Comparison of ENCODE assay signal across 19 cellular contexts in genomic region chr5:176652136-176652535, GRCh38. TPM values are rescaled to one million over a fixed set of nuclear protein-coding genes. Genes with fewer than 3 reads are reported as not detected.
DNase-seq lines count a peak whose midpoint lies in the region; ATAC-seq and TF ChIP-seq lines count a peak whose summit lies in the region.
"Had no signal": no experiment of that assay in that cellular context is flagged by ENCODE, and none has a peak within 500 bp of the region (broad histone marks: within the 10 kb centered on the region; RNA-seq: fewer than 3 reads in every experiment).

No MANE protein-coding gene starts in this region.

- ATAC-seq in HG02798 (IDR thresholded peaks at IDR 0.05; ENCODE audit: poor library complexity, unreplicated experiment) = no peak
- ATAC-seq: activated naive CD4-positive, alpha-beta T cell treated with anti-CD3 and anti-CD28 coated beads, Interleukin-2, amount 50 U/mL, for 72 hours; gastroesophageal sphincter; stimulated activated naive CD8-positive, alpha-beta T cell treated with anti-CD3 and anti-CD28 coated beads, Interleukin-15, Interleukin-2, amounts not matched to agents 100 U/mL and 50 U/mL, for 24 hours had no signal

- H3K56ac ChIP-seq in H9 (ENCODE audit: insufficient read length, low read depth, low read length) = no peak overlapping the region

- H3K4me2 ChIP-seq in BLaER1 (peak overlapping the region; percentile 99), H9 (ENCODE audit: insufficient read depth, insufficient read length, low read length) (no peak overlapping the region)

- H3K9me3 Mint-ChIP-seq in H9 = no peaks in the 10 kb centered on the region; a peak in 1 of 5 replicates
- H3K9me3 Mint-ChIP-seq: activated naive CD4-positive, alpha-beta T cell treated with anti-CD3 and anti-CD28 coated beads, Interleukin-2, amount 50 U/mL, for 72 hours; mesothelial cell of epicardium had no signal

- H2BK120ac ChIP-seq in H9 (ENCODE audit: low read depth, low read length, poor library complexity, severe bottlenecking) = no peak overlapping the region

- no peak overlapping the region for H2BK12ac ChIP-seq in H9 (ENCODE audit: insufficient read length, low read depth, low read length)

- DNase-seq in H9 (peak; percentile 58), adipocyte (ENCODE audit: low read depth) (peak; percentile 14), hypothalamus (lab: John Stamatoyannopoulos, UW) (peak in 28 of 51 donors; percentile 7 to 75 (median 37)), NOMO-1 (lab: John Stamatoyannopoulos, UW; ENCODE audit: unreplicated experiment in 2 of 2) (no peak), kidney tubule cell (ENCODE audit: low spot score) (no peak), middle frontal gyrus (ENCODE audit: extremely low spot score, low spot score) (no peak)
- DNase-seq: IMR-90; NCI-H1417 treated with DMSO at 0.1 percent for 48 hours; Right ventricle myocardium superior; stimulated activated naive CD8-positive, alpha-beta T cell treated with anti-CD3 and anti-CD28 coated beads, Interleukin-15, Interleukin-2, amounts not matched to agents 100 U/mL and 50 U/mL, for 24 hours had no signal

- no peak overlapping the region for H2BK20ac ChIP-seq in H9 (ENCODE audit: low read depth, low read length, poor library complexity, severe bottlenecking)

- H3K27ac ChIP-seq in BLaER1 = peak overlapping the region; percentile 81
- no peak overlapping the region for H3K27ac ChIP-seq in H9 (ENCODE audit: insufficient read length, low read depth, low read length)
- H3K27ac ChIP-seq: gastroesophageal sphincter had no signal

- H3K27me3 ChIP-seq in BLaER1 = no peaks in the 10 kb centered on the region
- no peaks in the 10 kb centered on the region for H3K27me3 ChIP-seq in H9 (ENCODE audit: insufficient read depth, low read length)
- H3K27me3 ChIP-seq in adipocyte (replicated peaks; ENCODE audit: control insufficient read depth, insufficient read depth, low read length) = no peaks in the 10 kb centered on the region
- H3K27me3 ChIP-seq: gastroesophageal sphincter had no signal

- H4K8ac ChIP-seq in H9 (replicated peaks; ENCODE audit: insufficient read length, low read depth, low read length) = no peak overlapping the region

- no peak overlapping the region for H3K18ac ChIP-seq in H9 (ENCODE audit: insufficient read length, low read depth, low read length)

- H3K27me3 Mint-ChIP-seq in H9 (ENCODE audit: low read depth) = no peaks in the 10 kb centered on the region; the same call in 1 of the 2 replicates

- TF ChIP-seq CTCF in H9 (conservative IDR thresholded peaks at IDR 0.05) = no peak

- no peak overlapping the region for H3T11ph ChIP-seq in H9 (ENCODE audit: low read length)

- H3K9me3 ChIP-seq in BLaER1 (no peaks in the 10 kb centered on the region), H9 (ENCODE audit: control insufficient read depth, low read depth, low read length) (no peaks in the 10 kb centered on the region), adipocyte (ENCODE audit: control insufficient read depth, low read length) (no peaks in the 10 kb centered on the region)
- H3K9me3 ChIP-seq: gastroesophageal sphincter, HAP-1 had no signal

- no peak overlapping the region for H2AK5ac ChIP-seq in H9 (ENCODE audit: insufficient read length, low read length)

- H3K36me3 ChIP-seq in BLaER1 (peaks cover 47% of the 10 kb centered on the region), adipocyte (ENCODE audit: control insufficient read depth, insufficient read depth, low read length, severe bottlenecking) (peaks cover 30% of the 10 kb centered on the region)
- H3K36me3 ChIP-seq: HAP-1 had no signal

- peaks cover 27 to 36% of the 10 kb centered on the region in 2 experiments for H3K4me1 Mint-ChIP-seq in H9

- no peaks in the 10 kb centered on the region; the same call in 1 of the 2 replicates for H3K79me2 ChIP-seq in H9 (ENCODE audit: insufficient read depth, low read length)

- peak overlapping the region in 1 of 3 experiments; percentile 76; a peak in 1 of 7 replicates for H3K27ac Mint-ChIP-seq in H9
- H3K27ac Mint-ChIP-seq: activated naive CD4-positive, alpha-beta T cell treated with anti-CD3 and anti-CD28 coated beads, Interleukin-2, amount 50 U/mL, for 72 hours; mesothelial cell of epicardium had no signal

- H3K4me3 ChIP-seq in BLaER1 = peak overlapping the region; percentile 83
- no peak overlapping the region for H3K4me3 ChIP-seq in adipocyte (ENCODE audit: low read length)
- H3K4me3 ChIP-seq: gastroesophageal sphincter, HAP-1 had no signal

- peaks cover 5 to 31% (median 22%) of the 10 kb centered on the region in 3 experiments; a peak in 6 of 7 replicates for H3K36me3 Mint-ChIP-seq in H9 (ENCODE audit: insufficient read depth in 1 of 3, low read depth in 3 of 3)

- H3K23me2 ChIP-seq in H9 (ENCODE audit: insufficient read length, low read depth, low read length, poor library complexity, severe bottlenecking) = peaks cover 10% of the 10 kb centered on the region

- H3K79me1 ChIP-seq in H9 (ENCODE audit: insufficient read depth, low read depth, low read length, poor library complexity, severe bottlenecking) = peaks cover 8% of the 10 kb centered on the region

- H3K4ac ChIP-seq in H9 (ENCODE audit: low read depth, low read length) = no peak overlapping the region

- peaks cover 83% of the 10 kb centered on the region for H3K4me1 ChIP-seq in BLaER1
- H3K4me1 ChIP-seq in H9 (ENCODE audit: insufficient read depth, low read length) = peaks cover 2% of the 10 kb centered on the region; the same call in 1 of the 2 replicates
- H3K4me1 ChIP-seq in adipocyte (ENCODE audit: control insufficient read depth, insufficient read depth, low read length) = peaks cover 12% of the 10 kb centered on the region

- H4K20me1 ChIP-seq in BLaER1 (peaks cover 77% of the 10 kb centered on the region), H9 (ENCODE audit: control insufficient read depth, insufficient read depth, insufficient read length) (no peaks in the 10 kb centered on the region)

- H2AFZ ChIP-seq in H9 (ENCODE audit: low read length) = no peak overlapping the region

- H4K91ac ChIP-seq in H9 (ENCODE audit: insufficient read length, low read depth, low read length) = no peak overlapping the region

- H3K14ac ChIP-seq in H9 (ENCODE audit: insufficient read depth, low read length) = no peak overlapping the region

- H2BK5ac ChIP-seq in H9 (ENCODE audit: insufficient read length, low read length) = no peak overlapping the region

- H4K5ac ChIP-seq in H9 (ENCODE audit: insufficient read length, low read depth, low read length) = no peak overlapping the region

- WGBS in H9 (ENCODE audit: extremely low coverage, insufficient read length, low lambda C conversion rate) = no CpG with 5 or more reads among the region's 8 CpGs

- H2BK15ac ChIP-seq in H9 (ENCODE audit: low read depth, low read length) = no peak overlapping the region

- H3K23ac ChIP-seq in H9 (ENCODE audit: insufficient read length, low read depth, low read length) = no peak overlapping the region

- no peak overlapping the region for H3K4me3 Mint-ChIP-seq in H9
- H3K4me3 Mint-ChIP-seq: mesothelial cell of epicardium had no signal

- peak overlapping the region; percentile 70; the same call in 1 of the 2 replicates for H3K9ac ChIP-seq in BLaER1
- no peak overlapping the region for H3K9ac ChIP-seq in H9 (ENCODE audit: extremely low read depth, insufficient read length, low read length)
- H3K9ac ChIP-seq in adipocyte (ENCODE audit: low read length) = no peak overlapping the region

RNA-seq across cellular contexts. Expression of gene TSPAN17, which starts 4.9 kb away (rescaled TPM):
- 46.8 and 51.9 TPM in 2 replicates for total RNA-seq in H9 (2021)

RNA-seq across cellular contexts. Expression of gene EIF4E1B, which starts 21.7 kb away (rescaled TPM):
- total RNA-seq in H9 (2021) = 1.3 and 1.8 TPM in 2 replicates
- total RNA-seq: activated naive CD4-positive, alpha-beta T cell treated with anti-CD3 and anti-CD28 coated beads, Interleukin-2, amount 50 U/mL, for 72 hours; gastroesophageal sphincter; IMR-90; mesothelial cell of epicardium; osteocyte; Right ventricle myocardium superior; T-helper 2 cell treated with Interferon-gamma antibody and Interleukin-4, amounts not matched to agents 100 ng/mL and 5 ng/mL, for 36 hours; urinary bladder had no signal

RNA-seq across cellular contexts. Expression of gene SNCB, which starts 21.8 kb away (rescaled TPM):
- 3.5 and 4.2 TPM in 2 replicates for total RNA-seq in H9 (2021)
- total RNA-seq: gastroesophageal sphincter; IMR-90; mesothelial cell of epicardium; osteocyte; Right ventricle myocardium superior; T-helper 2 cell treated with Interferon-gamma antibody and Interleukin-4, amounts not matched to agents 100 ng/mL and 5 ng/mL, for 36 hours; urinary bladder had no signal

RNA-seq across cellular contexts. Expression of gene GPRIN1, which starts 42.2 kb away (rescaled TPM):
- 10.8 and 12.1 TPM in 2 replicates for total RNA-seq in H9 (2021)

Comparison
In these comparisons a context has a peak if more than half of its experiments do, and no peak if none do; other contexts are left out.
1. DNase-seq: peak in H9 (single experiment), adipocyte (single experiment) and hypothalamus (28 of 51); none in NOMO-1 (0 of 2), kidney tubule cell (single experiment) and middle frontal gyrus (single experiment).